In genomic region chr4:148633720-148634119, GRCh38 we compare ENCODE assay signal across 21 cellular contexts.
DNase-seq lines count a peak whose midpoint lies in the region; ATAC-seq and TF ChIP-seq lines count a peak whose summit lies in the region.
"Had no signal": no experiment of that assay in that cellular context is flagged by ENCODE, and none has a peak within 500 bp of the region (broad histone marks: within the 10 kb centered on the region; RNA-seq: fewer than 3 reads in every experiment).

No MANE protein-coding gene starts in this region.

- H3K4me2 ChIP-seq in PC-3 (ENCODE audit: low read length) (0 out of 2 replicates have a peak overlapping the region, but pooled peaks have one; percentile 11), hepatocyte (no peak overlapping the region)
- H3K4me2 ChIP-seq: A549; BLaER1 treated with 17β-estradiol and CSF1 and Interleukin-3, amounts not matched to agents 10 nM and 100 nM; GM23338 had no signal

- no peaks in the 10 kb centered on the region for H3K79me2 ChIP-seq in PC-3 (ENCODE audit: low read length)
- no peaks in the 10 kb centered on the region for H3K79me2 ChIP-seq in hepatocyte

- no peaks in the 10 kb centered on the region for H3K36me3 Mint-ChIP-seq in glutamatergic neuron (ENCODE audit: unreplicated experiment)
- H3K36me3 Mint-ChIP-seq: CD14-positive monocyte had no signal

- H3K27me3 ChIP-seq in PC-3 (ENCODE audit: low read length), result no peaks in the 10 kb centered on the region
- H3K27me3 ChIP-seq in hepatocyte, result no peaks in the 10 kb centered on the region
- H3K27me3 ChIP-seq: BE2C; BLaER1 treated with 17β-estradiol and CSF1 and Interleukin-3, amounts not matched to agents 10 nM and 100 nM had no signal

- H2AFZ ChIP-seq in PC-3 (ENCODE audit: low read length) (no peak overlapping the region), hepatocyte (no peak overlapping the region)
- H2AFZ ChIP-seq: GM23338 had no signal

- H3K9me3 Mint-ChIP-seq in glutamatergic neuron (ENCODE audit: unreplicated experiment), result peaks cover 5% of the 10 kb centered on the region

- no peak for DNase-seq in PC-3
- DNase-seq in hepatocyte (ENCODE audit: low spot score), result peak; percentile 26
- DNase-seq in mucosa of descending colon, result peak in 1 of 3 donors; percentile 63
- DNase-seq in glutamatergic neuron, result no peak
- no peak for DNase-seq in amygdala (lab: John Stamatoyannopoulos, UW)
- DNase-seq: 8988T; ACHN; AML-193; BE2C; Calu3; CD4-positive, alpha-beta T cell; COR-L47; DMS79 treated with DMSO at 0.1 percent for 48 hours; GF-D8; H9 had no signal

- BruUV-seq in PC-3 (replicated peaks; lab: Mats Ljungman, UMichigan), result no TSS peak

- no peak for TF ChIP-seq CTCF in PC-3 (conservative IDR thresholded peaks at IDR 0.05; ENCODE audit: low read depth, low read length)
- TF ChIP-seq CTCF in hepatocyte (IDR thresholded peaks at IDR 0.05; ENCODE audit: poor library complexity), result no peak
- no peak for TF ChIP-seq CTCF in mucosa of descending colon (IDR thresholded peaks at IDR 0.05)
- TF ChIP-seq CTCF in glutamatergic neuron (IDR thresholded peaks at IDR 0.05; ENCODE audit: partially characterized antibody, unreplicated experiment), result no peak

- H3K4me3 Mint-ChIP-seq in glutamatergic neuron (ENCODE audit: unreplicated experiment), result no peak overlapping the region
- H3K4me3 Mint-ChIP-seq: CD14-positive monocyte; CD4-positive, alpha-beta T cell; GM23338; H9 had no signal

- H3K27ac ChIP-seq in PC-3 (ENCODE audit: low read length) (peak overlapping the region; percentile 66), hepatocyte (no peak overlapping the region)
- H3K27ac ChIP-seq: A549; BLaER1 treated with 17β-estradiol and CSF1 and Interleukin-3, amounts not matched to agents 10 nM and 100 nM had no signal

- H3K36me3 ChIP-seq in PC-3 (ENCODE audit: low read depth, low read length), result no peaks in the 10 kb centered on the region; the same call in 1 of the 2 replicates
- H3K36me3 ChIP-seq in hepatocyte (replicated peaks; ENCODE audit: insufficient read depth, low read depth), result no peaks in the 10 kb centered on the region
- H3K36me3 ChIP-seq in mucosa of descending colon (ENCODE audit: low read depth), result no peaks in the 10 kb centered on the region
- H3K36me3 ChIP-seq: BE2C; BLaER1 treated with 17β-estradiol and CSF1 and Interleukin-3, amounts not matched to agents 10 nM and 100 nM had no signal

- H3K9me3 ChIP-seq in PC-3 (ENCODE audit: low read length), result 0 out of 2 replicates have a peak, but pooled peaks cover 5% of the 10 kb centered on the region
- H3K9me3 ChIP-seq in hepatocyte (ENCODE audit: low read depth), result no peaks in the 10 kb centered on the region
- peaks cover 17% of the 10 kb centered on the region for H3K9me3 ChIP-seq in mucosa of descending colon
- H3K9me3 ChIP-seq: A549, BE2C had no signal

- H3F3A ChIP-seq in PC-3 (ENCODE audit: low read length, unreplicated experiment), result no peaks in the 10 kb centered on the region

- CTCF ChIA-PET in PC-3 (lab: Charles Lee), result no interaction called here

- H3K4me3 ChIP-seq in PC-3 (ENCODE audit: low read length), result no peak overlapping the region
- no peak overlapping the region for H3K4me3 ChIP-seq in hepatocyte
- no peak overlapping the region for H3K4me3 ChIP-seq in mucosa of descending colon
- H3K4me3 ChIP-seq: A549; BLaER1 treated with 17β-estradiol and CSF1 and Interleukin-3, amounts not matched to agents 10 nM and 100 nM; GM23338 had no signal

- H4K20me1 ChIP-seq in PC-3 (ENCODE audit: low read length), result no peaks in the 10 kb centered on the region
- H4K20me1 ChIP-seq in hepatocyte (ENCODE audit: insufficient read depth, poor library complexity, severe bottlenecking), result no peaks in the 10 kb centered on the region
- H4K20me1 ChIP-seq: BLaER1 treated with 17β-estradiol and CSF1 and Interleukin-3, amounts not matched to agents 10 nM and 100 nM had no signal

- no peak overlapping the region for H3K9ac ChIP-seq in PC-3 (ENCODE audit: low read length)
- H3K9ac ChIP-seq: BLaER1 treated with 17β-estradiol and CSF1 and Interleukin-3, amounts not matched to agents 10 nM and 100 nM had no signal

- peaks cover 28% of the 10 kb centered on the region for H3K4me1 ChIP-seq in PC-3 (ENCODE audit: insufficient read depth, low read length)
- H3K4me1 ChIP-seq in hepatocyte (ENCODE audit: insufficient read depth), result no peaks in the 10 kb centered on the region
- peaks cover 7% of the 10 kb centered on the region for H3K4me1 ChIP-seq in mucosa of descending colon (ENCODE audit: low read depth)
- H3K4me1 ChIP-seq: A549; BE2C; BLaER1 treated with 17β-estradiol and CSF1 and Interleukin-3, amounts not matched to agents 10 nM and 100 nM had no signal

- intact Hi-C loops in PC-3 (cut with micrococcal nuclease), result no loop called here
- intact Hi-C loops in mucosa of descending colon (cut with DNase I, micrococcal nuclease), result no loop called here

- H3K9me2 ChIP-seq in PC-3 (replicated peaks; ENCODE audit: low read length) (no peaks in the 10 kb centered on the region), hepatocyte (replicated peaks; ENCODE audit: insufficient read depth) (no peaks in the 10 kb centered on the region)

- H3K27ac Mint-ChIP-seq in glutamatergic neuron (ENCODE audit: unreplicated experiment), result no peak overlapping the region
- H3K27ac Mint-ChIP-seq: CD14-positive monocyte; CD4-positive, alpha-beta T cell; GM23338; H9 had no signal

- POLR2A ChIA-PET in PC-3 (lab: Charles Lee; ENCODE audit: unreplicated experiment), result no interaction called here

- WGBS in hepatocyte (ENCODE audit: low lambda C conversion rate, missing lambda C conversion rate), result 94% methylated on average over 3 of the region's 3 CpGs

- ATAC-seq in PC-3 (no peak), mucosa of descending colon (peak; percentile 92), HG03135 (IDR thresholded peaks at IDR 0.05; ENCODE audit: unreplicated experiment) (no peak)
- ATAC-seq: A549, GM23338, HCT116 had no signal

- no peaks in the 10 kb centered on the region for H3K4me1 Mint-ChIP-seq in glutamatergic neuron (ENCODE audit: low read depth, unreplicated experiment)
- H3K4me1 Mint-ChIP-seq: CD14-positive monocyte, GM23338, H9 had no signal

- H3K27me3 Mint-ChIP-seq in glutamatergic neuron (ENCODE audit: unreplicated experiment), result no peaks in the 10 kb centered on the region
- H3K27me3 Mint-ChIP-seq: CD4-positive, alpha-beta T cell had no signal
